ENCODE assay signal across 8 cellular contexts in the genomic region with DNA sequence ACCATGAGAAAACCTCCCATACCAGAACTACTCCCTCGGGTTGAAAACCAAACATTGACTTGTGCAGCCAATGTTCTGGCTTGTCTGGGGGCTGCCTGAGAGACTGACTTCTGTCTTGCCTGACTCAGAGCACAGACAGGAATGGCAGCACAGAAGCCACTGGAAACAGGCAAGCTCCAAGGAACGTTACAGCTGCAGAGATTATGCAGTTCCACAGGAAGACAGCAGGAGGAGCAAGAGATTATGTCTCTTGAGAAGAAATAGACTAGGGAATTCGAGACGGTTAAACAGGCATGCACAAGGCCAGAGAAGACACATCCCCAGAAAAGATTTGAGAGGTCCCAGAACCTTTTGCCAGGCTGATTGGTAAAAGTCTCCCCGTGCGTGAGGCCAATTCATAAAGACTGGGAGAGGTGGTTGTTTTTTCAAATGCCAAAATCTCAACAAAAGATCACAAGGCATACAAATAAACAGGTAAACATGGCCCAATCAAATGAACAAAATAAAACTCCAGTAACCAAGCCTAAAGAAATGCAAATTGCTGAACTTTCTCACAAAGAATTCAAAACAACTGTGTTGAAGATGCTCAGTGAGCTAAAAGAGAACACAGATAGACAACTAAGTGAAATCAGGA.
A peak's percentile ranks its signal among the peaks of the same experiment; 100 is the strongest.
DNase-seq lines count a peak whose midpoint lies in the region; ATAC-seq, FAIRE-seq and TF ChIP-seq lines count a peak whose summit lies in the region.

No MANE protein-coding gene starts in this region.

- no peaks in the 10 kb centered on the region for H3K36me3 Mint-ChIP-seq in activated T-helper 2 cell treated with anti-CD3 and anti-CD28 coated beads, Interferon-gamma antibody, Interleukin-2, Interleukin-4, amounts not matched to agents 10 μg/mL and 5 μg/mL and 100 μg/mL, durations not matched to agents 14 hours and 24 hours and 36 hours (ENCODE audit: low read depth)

- H3K36me3 ChIP-seq in BE2C: no peaks in the 10 kb centered on the region

- in situ Hi-C loops in astrocyte of the spinal cord (cut with HindIII; ENCODE audit: low sequenced_read_pairs): no loop called here

- H3K4me1 ChIP-seq in BE2C: peaks cover 7% of the 10 kb centered on the region

- no peak for ATAC-seq in HG03378 (IDR thresholded peaks at IDR 0.05; ENCODE audit: unreplicated experiment)

- FAIRE-seq in GM18507 (lab: Jason Lieb, UNC): peak; percentile 62

- no peaks in the 10 kb centered on the region for H3K27me3 ChIP-seq in BE2C

- no peaks in the 10 kb centered on the region for H3K4me1 Mint-ChIP-seq in activated T-helper 2 cell treated with anti-CD3 and anti-CD28 coated beads, Interferon-gamma antibody, Interleukin-2, Interleukin-4, amounts not matched to agents 10 μg/mL and 5 μg/mL and 100 μg/mL, durations not matched to agents 14 hours and 24 hours and 36 hours (ENCODE audit: low read depth)

- DNase-seq in BE2C (peak; percentile 63), GM18507 (ENCODE audit: extremely low spot score, insufficient read length, low read depth) (peak; percentile 17), NCI-H526 treated with DMSO at 0.1 percent for 48 hours (lab: John Stamatoyannopoulos, UW) (peak; percentile 12), astrocyte of the spinal cord (ENCODE audit: low read depth, low spot score) (peak; percentile 77), kidney glomerular epithelial cell (lab: John Stamatoyannopoulos, UW) (peak; percentile 45), dedifferentiated amniotic fluid mesenchymal stem cell (ENCODE audit: extremely low spot score) (no peak)
- no peak for DNase-seq in activated T-helper 2 cell treated with anti-CD3 and anti-CD28 coated beads, Interferon-gamma antibody, Interleukin-2, Interleukin-4, amounts not matched to agents 10 μg/mL and 5 μg/mL and 100 μg/mL, durations not matched to agents 14 hours and 24 hours and 36 hours (ENCODE audit: low spot score)

- H3K4me3 Mint-ChIP-seq in activated T-helper 2 cell treated with anti-CD3 and anti-CD28 coated beads, Interferon-gamma antibody, Interleukin-2, Interleukin-4, amounts not matched to agents 10 μg/mL and 5 μg/mL and 100 μg/mL, durations not matched to agents 14 hours and 24 hours and 36 hours (ENCODE audit: low read depth): no peak overlapping the region

- H3K9me3 Mint-ChIP-seq in activated T-helper 2 cell treated with anti-CD3 and anti-CD28 coated beads, Interferon-gamma antibody, Interleukin-2, Interleukin-4, amounts not matched to agents 10 μg/mL and 5 μg/mL and 100 μg/mL, durations not matched to agents 14 hours and 24 hours and 36 hours: no peaks in the 10 kb centered on the region

- peak; percentile 89 for TF ChIP-seq CTCF in BE2C (IDR thresholded peaks at IDR 0.05; ENCODE audit: low read depth, low read length)
- TF ChIP-seq CTCF in astrocyte of the spinal cord (IDR thresholded peaks at IDR 0.05; ENCODE audit: low read depth, low read length): peak; percentile 79

- H3K4me3 ChIP-seq in BE2C (ENCODE audit: low read depth, low read length): no peak overlapping the region
- H3K4me3 ChIP-seq in astrocyte of the spinal cord (ENCODE audit: low read depth, low read length): no peak overlapping the region

- H3K27ac Mint-ChIP-seq in activated T-helper 2 cell treated with anti-CD3 and anti-CD28 coated beads, Interferon-gamma antibody, Interleukin-2, Interleukin-4, amounts not matched to agents 10 μg/mL and 5 μg/mL and 100 μg/mL, durations not matched to agents 14 hours and 24 hours and 36 hours: no peak overlapping the region

- H3K9me3 ChIP-seq in BE2C: peaks cover 2% of the 10 kb centered on the region; the same call in 1 of the 2 replicates

- intact Hi-C loops in activated T-helper 2 cell treated with anti-CD3 and anti-CD28 coated beads, Interferon-gamma antibody, Interleukin-2, Interleukin-4, amounts not matched to agents 10 μg/mL and 5 μg/mL and 100 μg/mL, durations not matched to agents 14 hours and 24 hours and 36 hours (cut with micrococcal nuclease): loop anchor here (2.0 kb wide), 1 partner anchor 39 kb away; no protein-coding TSS in a partner anchor

- H3K27me3 Mint-ChIP-seq in activated T-helper 2 cell treated with anti-CD3 and anti-CD28 coated beads, Interferon-gamma antibody, Interleukin-2, Interleukin-4, amounts not matched to agents 10 μg/mL and 5 μg/mL and 100 μg/mL, durations not matched to agents 14 hours and 24 hours and 36 hours (ENCODE audit: low read depth): peaks cover 15% of the 10 kb centered on the region

Comparison
In these comparisons a context has a peak if more than half of its experiments do, and no peak if none do; other contexts are left out.
1. DNase-seq: peak in BE2C (single experiment), GM18507 (single experiment), NCI-H526 treated with DMSO at 0.1 percent for 48 hours (single experiment), astrocyte of the spinal cord (single experiment) and kidney glomerular epithelial cell (single experiment); none in dedifferentiated amniotic fluid mesenchymal stem cell (single experiment) and activated T-helper 2 cell treated with anti-CD3 and anti-CD28 coated beads, Interferon-gamma antibody, Interleukin-2, Interleukin-4, amounts not matched to agents 10 μg/mL and 5 μg/mL and 100 μg/mL, durations not matched to agents 14 hours and 24 hours and 36 hours (single experiment).